8 cellular contexts compared by ENCODE assay signal in genomic region chr10:73414230-73414981, GRCh38. TPM values are rescaled to one million over a fixed set of nuclear protein-coding genes. Genes with fewer than 3 reads are reported as not detected.
DNase-seq lines count a peak whose midpoint lies in the region; ATAC-seq and TF ChIP-seq lines count a peak whose summit lies in the region.

No MANE protein-coding gene starts in this region.

- intact Hi-C loops in colonic mucosa (cut with DNase I) = no loop called here

- peak overlapping the region; percentile 93 for H2AFZ ChIP-seq in DND-41 (ENCODE audit: low read depth, low read length)

- no peak for DNase-seq in DND-41
- peak; percentile 82 for DNase-seq in NCI-H146 (lab: John Stamatoyannopoulos, UW)
- peak; percentile 64 for DNase-seq in colonic mucosa
- DNase-seq in DMS79 treated with DMSO at 0.1 percent for 48 hours (lab: John Stamatoyannopoulos, UW) = no peak
- DNase-seq in retina = no peak
- DNase-seq in NCI-H1930 (lab: John Stamatoyannopoulos, UW) = no peak

- H3K4me3 ChIP-seq in DND-41 (ENCODE audit: low read depth in 1 of 2, low read length in 2 of 2) = peak overlapping the region; percentile 46 to 74
- peak overlapping the region; percentile 72 for H3K4me3 ChIP-seq in colonic mucosa
- peak overlapping the region; percentile 91 for H3K4me3 ChIP-seq in mononuclear cell (ENCODE audit: low read length)

- no peaks in the 10 kb centered on the region for H3K27me3 ChIP-seq in DND-41 (ENCODE audit: insufficient read depth, low read length, poor library complexity)
- H3K27me3 ChIP-seq in colonic mucosa = no peaks in the 10 kb centered on the region
- H3K27me3 ChIP-seq in mononuclear cell (ENCODE audit: insufficient read depth, low read length) = peaks cover 2% of the 10 kb centered on the region

- H3K79me2 ChIP-seq in DND-41 (ENCODE audit: insufficient read depth, low read length) = peaks cover 41% of the 10 kb centered on the region

- peak overlapping the region; percentile 57 for H3K27ac ChIP-seq in DND-41 (ENCODE audit: low read length)
- peak overlapping the region; percentile 95 for H3K27ac ChIP-seq in colonic mucosa

- H3K36me3 ChIP-seq in DND-41 (ENCODE audit: insufficient read depth, low read length) = no peaks in the 10 kb centered on the region
- H3K36me3 ChIP-seq in colonic mucosa = no peaks in the 10 kb centered on the region

- peak overlapping the region; percentile 79 for H3K4me2 ChIP-seq in DND-41 (ENCODE audit: insufficient read depth, low read length)

- no peaks in the 10 kb centered on the region for H4K20me1 ChIP-seq in DND-41 (ENCODE audit: insufficient read depth, low read length)

- ATAC-seq in DND-41 (ENCODE audit: insufficient read depth, low read depth) = peak; percentile 63
- ATAC-seq in GM21825 (IDR thresholded peaks at IDR 0.05; ENCODE audit: unreplicated experiment) = peak; percentile 1

- H3K4me1 ChIP-seq in DND-41 (ENCODE audit: insufficient read depth, low read length) (peaks cover 19% of the 10 kb centered on the region), colonic mucosa (no peaks in the 10 kb centered on the region), mononuclear cell (ENCODE audit: insufficient read depth, low read length) (peaks cover 25% of the 10 kb centered on the region)

- no peak for TF ChIP-seq CTCF in DND-41 (IDR thresholded peaks at IDR 0.05; ENCODE audit: borderline replicate concordance, extremely low read depth, low read length, poor library complexity, severe bottlenecking)
- no peak for TF ChIP-seq CTCF in colonic mucosa (IDR thresholded peaks at IDR 0.05)

- no peaks in the 10 kb centered on the region for H3K9me3 ChIP-seq in DND-41 (ENCODE audit: insufficient read depth, low read length, severe bottlenecking)
- no peaks in the 10 kb centered on the region for H3K9me3 ChIP-seq in colonic mucosa
- no peaks in the 10 kb centered on the region for H3K9me3 ChIP-seq in mononuclear cell (ENCODE audit: low read depth, low read length)

- H3K9ac ChIP-seq in DND-41 (ENCODE audit: low read depth, low read length) (peak overlapping the region; percentile 78), colonic mucosa (ENCODE audit: low read depth in 2 of 2, low read length in 2 of 2) (peak overlapping the region; percentile 65 to 69)

RNA-seq across cellular contexts. Expression of gene ANXA7, which starts 0.5 kb away (rescaled TPM):
- 100 to 1,000 TPM; 120 to 133 TPM for total RNA-seq in colonic mucosa
- 106 TPM for total RNA-seq in mononuclear cell

RNA-seq across cellular contexts. Expression of gene MSS51, which starts 19.0 kb away (rescaled TPM):
- total RNA-seq in colonic mucosa (1 to 10 TPM; 1.4 TPM), mononuclear cell (0.73 TPM)

RNA-seq across cellular contexts. Expression of gene CFAP70, which starts 55.7 kb away (rescaled TPM):
- total RNA-seq in colonic mucosa (under 1 TPM; 0.64 to 0.72 TPM), mononuclear cell (1.3 TPM)

Comparison
In these comparisons a context has a peak if more than half of its experiments do, and no peak if none do; other contexts are left out.
1. DNase-seq: peak in NCI-H146 (single experiment) and colonic mucosa (single experiment); none in DND-41 (single experiment), DMS79 treated with DMSO at 0.1 percent for 48 hours (single experiment), retina (single experiment) and NCI-H1930 (0 of 2).
2. Peak in every context shown above with its lines, with median percentiles within 50 percentile points of each other: H3K4me3 ChIP-seq.